1 cellular context compared by ENCODE assay signal in the genomic region with DNA sequence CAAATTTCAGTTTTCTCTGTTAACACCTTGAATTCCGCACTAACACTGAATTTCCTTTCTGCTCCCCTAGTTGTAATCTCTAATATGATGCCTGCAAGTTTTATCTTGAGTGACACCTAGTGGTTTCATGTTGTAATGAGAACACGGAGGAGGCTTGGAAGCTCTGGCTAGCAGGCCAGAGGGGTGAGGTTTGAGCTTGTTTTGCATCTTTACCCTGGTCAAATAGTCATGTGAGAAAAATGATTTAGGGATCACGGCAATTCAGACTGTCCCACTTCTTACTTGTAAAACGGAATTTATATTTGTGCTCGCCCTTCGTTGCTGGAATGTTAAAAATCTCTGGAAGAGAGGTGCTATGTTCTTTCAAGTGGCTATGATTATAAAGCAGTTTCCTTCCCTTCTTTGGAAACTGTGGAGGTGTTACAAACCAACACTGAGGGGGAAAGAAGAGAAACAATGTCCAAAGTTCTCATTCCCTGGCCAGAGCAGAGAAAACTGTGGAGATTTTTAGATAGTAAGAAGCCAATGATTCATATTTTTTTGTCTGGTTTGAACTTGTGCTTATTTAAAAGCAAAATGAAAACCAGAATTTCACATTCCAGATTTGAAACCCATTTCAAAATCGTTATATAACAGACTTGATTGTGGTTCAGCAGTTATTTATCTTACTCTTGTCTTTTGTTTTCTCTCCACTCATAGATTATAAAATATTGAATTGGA.
A peak's percentile ranks its signal among the peaks of the same experiment; 100 is the strongest.
TF ChIP-seq lines count a peak whose summit lies in the region.

No MANE protein-coding gene starts in this region.

TF ChIP-seq in GM12878, 131 proteins besides CTCF, POLR2A, EP300 and RAD21 (continued from another document):
- TF ChIP-seq MTA3 (IDR thresholded peaks at IDR 0.05; ENCODE audit: borderline replicate concordance, low read length) (no peak), STAT1 (conservative IDR thresholded peaks at IDR 0.05) (no peak), SMC3 (IDR thresholded peaks at IDR 0.05; ENCODE audit: borderline replicate concordance, low read length) (peak; percentile 55; the same call in 1 of the 2 replicates), ATF7 (IDR thresholded peaks at IDR 0.05; ENCODE audit: low read depth) (no peak), IRF4 (IDR thresholded peaks at IDR 0.05; ENCODE audit: low read depth, low read length) (peak; percentile 92), SUPT20H (IDR thresholded peaks at IDR 0.05; ENCODE audit: borderline replicate concordance, control insufficient read depth, low read depth, low read length) (no peak), ZBTB11 (CRISPR knock-in tag; IDR thresholded peaks at IDR 0.05) (no peak), SMARCA5 (IDR thresholded peaks at IDR 0.05) (no peak), PBX3 (IDR thresholded peaks at IDR 0.05; ENCODE audit: insufficient replicate concordance, low read depth, low read length) (peak; percentile 22), SREBF2 (IDR thresholded peaks at IDR 0.05; ENCODE audit: low read length) (no peak), HDAC6 (IDR thresholded peaks at IDR 0.05; ENCODE audit: unreplicated experiment) (no peak), LARP7 (IDR thresholded peaks at IDR 0.05) (no peak), CBX3 (IDR thresholded peaks at IDR 0.05; ENCODE audit: borderline replicate concordance, low read depth) (no peak)
- TF ChIP-seq, protein P1, sequence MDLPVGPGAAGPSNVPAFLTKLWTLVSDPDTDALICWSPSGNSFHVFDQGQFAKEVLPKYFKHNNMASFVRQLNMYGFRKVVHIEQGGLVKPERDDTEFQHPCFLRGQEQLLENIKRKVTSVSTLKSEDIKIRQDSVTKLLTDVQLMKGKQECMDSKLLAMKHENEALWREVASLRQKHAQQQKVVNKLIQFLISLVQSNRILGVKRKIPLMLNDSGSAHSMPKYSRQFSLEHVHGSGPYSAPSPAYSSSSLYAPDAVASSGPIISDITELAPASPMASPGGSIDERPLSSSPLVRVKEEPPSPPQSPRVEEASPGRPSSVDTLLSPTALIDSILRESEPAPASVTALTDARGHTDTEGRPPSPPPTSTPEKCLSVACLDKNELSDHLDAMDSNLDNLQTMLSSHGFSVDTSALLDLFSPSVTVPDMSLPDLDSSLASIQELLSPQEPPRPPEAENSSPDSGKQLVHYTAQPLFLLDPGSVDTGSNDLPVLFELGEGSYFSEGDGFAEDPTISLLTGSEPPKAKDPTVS (IDR thresholded peaks at IDR 0.05; ENCODE audit: low read depth, low read length) = no peak
